In genomic region chr13:113122571-113123225, GRCh38 we compare ENCODE assay signal across 9 cellular contexts. TPM values are rescaled to one million over a fixed set of nuclear protein-coding genes. Genes with fewer than 3 reads are reported as not detected.
DNase-seq lines count a peak whose midpoint lies in the region; ATAC-seq and TF ChIP-seq lines count a peak whose summit lies in the region.
"Had no signal": no experiment of that assay in that cellular context is flagged by ENCODE, and none has a peak within 500 bp of the region (broad histone marks: within the 10 kb centered on the region; RNA-seq: fewer than 3 reads in every experiment).

TSS of gene F10 (plus strand) at chr13:113122799. CDS start at chr13:113122856, 57 bp downstream.

- peak within 1 kb of the TSS; percentile 42 to 55; a peak in 3 of 4 replicates for H4K8ac ChIP-seq in IMR-90 (ENCODE audit: low read depth in 2 of 2, low read length in 2 of 2)

- intact Hi-C loops in IMR-90 (cut with micrococcal nuclease) (no loop called here), lower lobe of right lung (cut with DNase I) (no loop called here)

- H3K9me1 ChIP-seq in IMR-90 (ENCODE audit: insufficient read depth, low read length) = peaks cover 11% of the 10 kb centered on the region; the same call in 1 of the 2 replicates

- H3K4ac ChIP-seq in IMR-90 (ENCODE audit: low read depth, low read length) = peak within 1 kb of the TSS; percentile 66

- H3K79me1 ChIP-seq in IMR-90 (ENCODE audit: low read depth in 1 of 2, low read length in 2 of 2) = no peaks in the 10 kb centered on the region

- H2AK9ac ChIP-seq in IMR-90 (replicated peaks; ENCODE audit: low read depth, low read length, poor library complexity) = peak within 1 kb of the TSS; percentile 44

- H3K36me3 ChIP-seq in IMR-90 (ENCODE audit: control insufficient read depth, insufficient read depth, low read length) (no peaks in the 10 kb centered on the region), lower lobe of right lung (no peaks in the 10 kb centered on the region), thoracic aorta (no peaks in the 10 kb centered on the region)

- H3K23ac ChIP-seq in IMR-90 (ENCODE audit: low read depth, low read length) = peak within 1 kb of the TSS; percentile 12; the same call in 1 of the 2 replicates

- peak within 1 kb of the TSS; percentile 26 for H3K9ac ChIP-seq in IMR-90 (ENCODE audit: low read depth, low read length)

- TF ChIP-seq POLR2A in IMR-90 (IDR thresholded peaks at IDR 0.05; ENCODE audit: low read depth, low read length) = no peak

- 30% methylated on average over 6 of the region's 22 CpGs; no CpG with 5 or more reads in 1 of the 2 experiments for WGBS in IMR-90 (ENCODE audit: extremely low coverage in 2 of 2, insufficient read length in 1 of 2), 2 experiments

- no peak within 1 kb of the TSS for H2BK20ac ChIP-seq in IMR-90 (ENCODE audit: low read depth, low read length)

- no peak within 1 kb of the TSS for H3K18ac ChIP-seq in IMR-90 (ENCODE audit: low read depth, low read length)

- TF ChIP-seq CTCF in IMR-90 (conservative IDR thresholded peaks at IDR 0.05; ENCODE audit: low read depth, low read length) (no peak), lower lobe of right lung (IDR thresholded peaks at IDR 0.05) (no peak), thoracic aorta (IDR thresholded peaks at IDR 0.05) (peak; percentile 16)

- no peaks in the 10 kb centered on the region for H4K20me1 ChIP-seq in IMR-90 (ENCODE audit: insufficient read depth, low read length)

- H2BK120ac ChIP-seq in IMR-90 (ENCODE audit: low read depth, low read length) = peak within 1 kb of the TSS; percentile 2; the same call in 1 of the 2 replicates

- no peak for TF ChIP-seq RAD21 in IMR-90 (IDR thresholded peaks at IDR 0.05; ENCODE audit: low read length)

- H2BK15ac ChIP-seq in IMR-90 (ENCODE audit: low read depth, low read length) = no peak within 1 kb of the TSS

- CTCF ChIA-PET in IMR-90 (lab: Yijun Ruan, JAX) = no interaction called here

- H3K27me3 ChIP-seq in IMR-90 (ENCODE audit: control insufficient read depth, insufficient read depth, low read length) (peaks cover 3% of the 10 kb centered on the region; the same call in 1 of the 2 replicates), lower lobe of right lung (ENCODE audit: low read depth) (no peaks in the 10 kb centered on the region), thoracic aorta (replicated peaks; ENCODE audit: insufficient read depth) (no peaks in the 10 kb centered on the region)

- H4K5ac ChIP-seq in IMR-90 (ENCODE audit: low read depth, low read length) = peak within 1 kb of the TSS; percentile 31

- H3K9me3 ChIP-seq in IMR-90 (ENCODE audit: control insufficient read depth, insufficient read depth, low read length) = no peaks in the 10 kb centered on the region
- no peaks in the 10 kb centered on the region for H3K9me3 ChIP-seq in lower lobe of right lung
- H3K9me3 ChIP-seq in thoracic aorta = no peaks in the 10 kb centered on the region

- dilution Hi-C loops in IMR-90 (cut with HindIII; ENCODE audit: low sequenced_read_pairs, unreplicated experiment) = no loop called here

- H3K4me3 ChIP-seq in IMR-90 (ENCODE audit: insufficient read depth, low read depth, low read length) = peak within 1 kb of the TSS; percentile 44
- peak within 1 kb of the TSS; percentile 43 for H3K4me3 ChIP-seq in lower lobe of right lung
- peak within 1 kb of the TSS; percentile 59 for H3K4me3 ChIP-seq in thoracic aorta

- H2BK5ac ChIP-seq in IMR-90 (ENCODE audit: low read depth, low read length, poor library complexity, severe bottlenecking) = no peak within 1 kb of the TSS

- BruUV-seq in IMR-90 (replicated peaks; lab: Mats Ljungman, UMichigan) = no TSS peak

- H3K4me1 ChIP-seq in IMR-90 (ENCODE audit: control insufficient read depth, insufficient read depth, low read length) (peaks cover 3% of the 10 kb centered on the region; the same call in 1 of the 2 replicates), lower lobe of right lung (no peaks in the 10 kb centered on the region), thoracic aorta (ENCODE audit: control insufficient read depth in 1 of 2, low read depth in 2 of 2) (peaks cover 0 to 19% of the 10 kb centered on the region in 2 donors)

- H2AK5ac ChIP-seq in IMR-90 (ENCODE audit: low read depth, low read length) = peak within 1 kb of the TSS; percentile 51

- H3K27ac ChIP-seq in IMR-90 (ENCODE audit: insufficient read depth, low read length) (peak within 1 kb of the TSS; percentile 0; the same call in 1 of the 2 replicates), lower lobe of right lung (peak within 1 kb of the TSS; percentile 67), thoracic aorta (peak within 1 kb of the TSS in 1 of 2 donors; percentile 56)

- H3K56ac ChIP-seq in IMR-90 (ENCODE audit: extremely low read depth, insufficient read depth, low read length) = no peak within 1 kb of the TSS

- POLR2A ChIA-PET in IMR-90 (lab: Charles Lee; ENCODE audit: unreplicated experiment) = no interaction called here

- in situ Hi-C loops in IMR-90 (cut with MboI; ENCODE audit: low sequenced_read_pairs) = no loop called here

- ATAC-seq in IMR-90 (ENCODE audit: low read depth) (peak; percentile 100), lower lobe of right lung (peak; percentile 58 to 62), thoracic aorta (ENCODE audit: insufficient number of reproducible peaks, low FRiP score, low read depth) (no peak), HG03045 (IDR thresholded peaks at IDR 0.05; ENCODE audit: unreplicated experiment) (no peak), HG03280 (IDR thresholded peaks at IDR 0.05; ENCODE audit: unreplicated experiment) (no peak)

- peak within 1 kb of the TSS; percentile 94 for H2AFZ ChIP-seq in IMR-90 (replicated peaks; ENCODE audit: low read length, poor library complexity)

- peak within 1 kb of the TSS; percentile 15 for H4K91ac ChIP-seq in IMR-90 (ENCODE audit: insufficient read depth, low read depth, low read length)

- DNase-seq in IMR-90 = peak; percentile 75
- peak; percentile 86 for DNase-seq in ecto neural progenitor cell (ENCODE audit: low spot score)
- DNase-seq in lower lobe of right lung = peak; percentile 48
- no peak for DNase-seq in thoracic aorta (ENCODE audit: low spot score)
- no peak for DNase-seq in RPMI8226
- DNase-seq: naive B cell had no signal

- H3K4me2 ChIP-seq in IMR-90 (ENCODE audit: low read depth, low read length) = peak within 1 kb of the TSS; percentile 65

- H3K14ac ChIP-seq in IMR-90 (replicated peaks; ENCODE audit: low read depth, low read length) = 0 out of 2 replicates have a peak within 1 kb of the TSS, but pooled peaks have one; percentile 19

TF ChIP-seq in IMR-90, 13 proteins besides CTCF, POLR2A, EP300 and RAD21:
- TF ChIP-seq NFE2L2 (IDR thresholded peaks at IDR 0.05; ENCODE audit: low read depth, low read length) (no peak), MXI1 (IDR thresholded peaks at IDR 0.05; ENCODE audit: borderline replicate concordance, low read depth, low read length) (no peak), MAFK (IDR thresholded peaks at IDR 0.05; ENCODE audit: low read depth, low read length) (no peak), BHLHE40 (IDR thresholded peaks at IDR 0.05; ENCODE audit: low read depth, low read length) (no peak), MAZ (IDR thresholded peaks at IDR 0.05; ENCODE audit: borderline replicate concordance, low read depth, low read length) (peak; percentile 20; the same call in 1 of the 2 replicates), FOS (IDR thresholded peaks at IDR 0.05; ENCODE audit: low read depth, low read length) (no peak)

RNA-seq across cellular contexts. Expression of gene F10, which starts in this region (rescaled TPM):
- total RNA-seq in IMR-90 (2012; rRNA removed) (7.2 and 9.1 TPM in 2 replicates), lower lobe of right lung (8.9 TPM), thoracic aorta (10 to 100 TPM; 25.5 to 31.5 TPM)
- polyA plus RNA-seq in IMR-90 (2012; rRNA removed) = 19.5 and 19.7 TPM in 2 replicates
- 12.2 and 29.3 TPM in 2 replicates for polyA plus RNA-seq in IMR-90 (2012; cell fraction: cytosol; rRNA removed)
- 9.8 and 11.4 TPM in 2 replicates for polyA plus RNA-seq in IMR-90 (2012; cell fraction: nucleus; rRNA removed; ENCODE audit: low replicate concordance)
- total RNA-seq: SK-MEL-5 had no signal

Comparison
In these comparisons a context has a peak if more than half of its experiments do, and no peak if none do; other contexts are left out.
1. ATAC-seq: peak in IMR-90 (single experiment) and lower lobe of right lung (2 of 2); none in thoracic aorta (single experiment), HG03045 (single experiment) and HG03280 (single experiment).
2. DNase-seq: peak in IMR-90 (single experiment), ecto neural progenitor cell (single experiment) and lower lobe of right lung (single experiment); none in thoracic aorta (single experiment) and RPMI8226 (single experiment).
3. Peak in every context shown above with its lines, with median percentiles within 50 percentile points of each other: H3K4me3 ChIP-seq.